In genomic region chr1:10398734-10399486, GRCh38 we compare ENCODE assay signal across 8 cellular contexts. TPM values are rescaled to one million over a fixed set of nuclear protein-coding genes. Genes with fewer than 3 reads are reported as not detected.
DNase-seq lines count a peak whose midpoint lies in the region; ATAC-seq and TF ChIP-seq lines count a peak whose summit lies in the region.

PGD (plus strand) TSS chr1:10399064; CDS start chr1:10399118, 54 bp downstream.

- intact Hi-C loops in Panc1 (cut with micrococcal nuclease; ENCODE audit: unreplicated experiment): no loop called here

- H3K4me1 ChIP-seq in Panc1 (ENCODE audit: control insufficient read depth, insufficient read depth, low read length): 0 out of 2 replicates have a peak, but pooled peaks cover 5% of the 10 kb centered on the region
- H3K4me1 ChIP-seq in muscle layer of duodenum (ENCODE audit: control insufficient read depth in 1 of 2, insufficient read depth in 2 of 2, low read length in 2 of 2): peaks cover 0 to 13% of the 10 kb centered on the region in 2 donors

- no TSS peak for BruUV-seq in Panc1 (replicated peaks; lab: Mats Ljungman, UMichigan)

- H3K36me3 ChIP-seq in Panc1 (ENCODE audit: control insufficient read depth, insufficient read depth, low read length) (peaks cover 5% of the 10 kb centered on the region; the same call in 1 of the 2 replicates), muscle layer of duodenum (ENCODE audit: control insufficient read depth in 1 of 2, insufficient read depth in 2 of 2, low read length in 2 of 2) (peaks cover 5 to 9% of the 10 kb centered on the region in 2 donors)

- POLR2A ChIA-PET in Panc1 (lab: Charles Lee): interaction anchor here (1.0 kb wide), 1 partner anchor 11 kb away, joined by 3 read pairs; no protein-coding TSS in a partner anchor

- peak; percentile 99 for DNase-seq in DMS53 (lab: John Stamatoyannopoulos, UW)
- DNase-seq in KG1 (lab: John Stamatoyannopoulos, UW): peak; percentile 94
- DNase-seq in Panc1 (ENCODE audit: low read depth, low spot score): peak; percentile 78
- DNase-seq in activated T-cell treated with anti-CD3 and anti-CD28 coated beads, Interleukin-2, amount 50 U/mL, for 48 hours: peak; percentile 99
- peak; percentile 94 to 98 for DNase-seq in stimulated activated CD8-positive, alpha-beta memory T cell treated with anti-CD3 and anti-CD28 coated beads, Interleukin-7, amount 100 ng/mL, for 4 hours (ENCODE audit: low read depth in 2 of 2)

- no peaks in the 10 kb centered on the region for H3K27me3 ChIP-seq in Panc1 (ENCODE audit: control insufficient read depth, insufficient read depth, low read length)
- no peaks in the 10 kb centered on the region for H3K27me3 ChIP-seq in muscle layer of duodenum (ENCODE audit: low read depth, low read length)

- ATAC-seq in GM21723 (IDR thresholded peaks at IDR 0.05; ENCODE audit: unreplicated experiment): peak; percentile 93
- peak; percentile 99 for ATAC-seq in Panc1
- ATAC-seq in esophagus mucosa: peak; percentile 98

- TF ChIP-seq CTCF in Panc1 (IDR thresholded peaks at IDR 0.05): no peak

- peak within 1 kb of the TSS; percentile 68 to 83 for H3K4me3 ChIP-seq in Panc1 (ENCODE audit: low read depth in 2 of 2, low read length in 2 of 2)
- H3K4me3 ChIP-seq in muscle layer of duodenum (ENCODE audit: low read depth in 1 of 2, low read length in 2 of 2): peak within 1 kb of the TSS; percentile 84 to 94

- CTCF ChIA-PET in Panc1 (lab: Charles Lee): interaction anchor here (1.1 kb wide), 1 partner anchor 21 kb away, joined by 3 read pairs; no protein-coding TSS in a partner anchor

- H3K27ac ChIP-seq in Panc1 (ENCODE audit: low read length) (peak within 1 kb of the TSS; percentile 74), muscle layer of duodenum (ENCODE audit: low read length) (peak within 1 kb of the TSS; percentile 31)

- in situ Hi-C loops in Panc1 (cut with HindIII; ENCODE audit: low pct_unique_long_range_greater_than_20kb, low sequenced_read_pairs): no loop called here

- H3K9me3 ChIP-seq in Panc1 (ENCODE audit: control insufficient read depth, insufficient read depth, low read depth, low read length) (peaks cover 3% of the 10 kb centered on the region; the same call in 1 of the 2 replicates), muscle layer of duodenum (ENCODE audit: control insufficient read depth in 1 of 2, low read length in 2 of 2) (no peaks in the 10 kb centered on the region)

RNA-seq across cellular contexts. Expression of gene PGD, which starts in this region (rescaled TPM):
- total RNA-seq in Panc1 (2021; ENCODE audit: unreplicated experiment) (158 TPM), esophagus mucosa (581 TPM)
- 187 TPM for polyA plus RNA-seq in Panc1 (2012; ENCODE audit: insufficient read length)

Comparison
In these comparisons a context has a peak if more than half of its experiments do, and no peak if none do; other contexts are left out.
1. Peak in every context shown above with its lines: DNase-seq, ATAC-seq, H3K4me3 ChIP-seq and H3K27ac ChIP-seq.